Comparison of ENCODE assay signal across 25 cellular contexts in the genomic region with DNA sequence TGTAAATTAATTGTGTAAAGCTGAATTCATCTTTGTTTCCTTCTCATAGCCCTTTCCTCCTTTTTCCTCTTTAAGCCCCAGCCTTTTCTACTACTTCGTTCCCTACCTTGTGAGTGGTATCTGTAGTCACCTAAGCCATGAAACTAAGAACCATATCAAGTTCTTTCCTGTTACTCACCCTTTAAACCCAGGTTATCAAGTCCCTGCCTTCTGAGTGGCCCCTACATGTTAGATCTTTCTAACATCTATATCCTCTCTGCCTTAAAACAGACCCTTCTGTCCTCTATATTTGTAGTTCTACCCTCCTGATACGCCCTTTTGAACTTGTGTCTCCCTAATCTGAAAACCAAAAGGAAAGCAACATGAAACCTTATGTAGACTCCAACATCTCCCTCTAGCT.
"Had no signal": no experiment of that assay in that cellular context is flagged by ENCODE, and none has a peak within 500 bp of the region (broad histone marks: within the 10 kb centered on the region; RNA-seq: fewer than 3 reads in every experiment).

No MANE protein-coding gene starts in this region.

- H3K36me3 Mint-ChIP-seq: natural killer cell had no signal

- ATAC-seq: foreskin keratinocyte; gastroesophageal sphincter; heart left ventricle; left lobe of liver; natural killer cell; psoas muscle; right cardiac atrium; stimulated activated memory B cell treated with anti-CD40 and anti-IgM and Interleukin-4, amounts not matched to agents 10 μg/mL and 1 μg/mL and 100 μg/mL, for 72 hours had no signal

- H3K27ac Mint-ChIP-seq: dendritic cell treated with granulocyte-macrophage colony-stimulating factor and Interleukin-4, amounts not matched to agents 40 ng/mL and 50 ng/mL, for 4 days; memory B cell; natural killer cell; stimulated activated memory B cell treated with anti-CD40 and anti-IgM and Interleukin-4, amounts not matched to agents 10 μg/mL and 1 μg/mL and 100 μg/mL, for 72 hours had no signal

- H3K9me3 ChIP-seq: esophagus muscularis mucosa, gastroesophageal sphincter, heart left ventricle, ovary, psoas muscle, sigmoid colon, stomach, thyroid gland, vagina had no signal

- DNase-seq: effector CD8-positive, alpha-beta T cell; foreskin keratinocyte; heart left ventricle; kidney; natural killer cell; occipital lobe; ovary; posterior cingulate gyrus; psoas muscle; right cardiac atrium; sigmoid colon; stimulated activated CD4-positive, alpha-beta T cell treated with anti-CD3 and anti-CD28 coated beads, Interleukin-2, amount 100 ng/mL, for 24 hours; stimulated activated CD4-positive, alpha-beta T cell treated with anti-CD3 and anti-CD28 coated beads, Interleukin-4, amount 100 ng/mL, for 24 hours; stomach; thyroid gland; trophoblast cell had no signal

- H3K36me3 ChIP-seq: esophagus muscularis mucosa, heart left ventricle, ovary, sigmoid colon, stomach, thyroid gland, vagina had no signal

- H3K27me3 ChIP-seq: esophagus muscularis mucosa, foreskin keratinocyte, gastroesophageal sphincter, heart left ventricle, hepatocyte, ovary, sigmoid colon, stomach, thyroid gland, vagina had no signal

- H3K27me3 Mint-ChIP-seq: dendritic cell treated with granulocyte-macrophage colony-stimulating factor and Interleukin-4, amounts not matched to agents 40 ng/mL and 50 ng/mL, for 4 days; memory B cell; stimulated activated memory B cell treated with anti-CD40 and anti-IgM and Interleukin-4, amounts not matched to agents 10 μg/mL and 1 μg/mL and 100 μg/mL, for 72 hours had no signal

- H3K4me2 ChIP-seq: hepatocyte had no signal

- H3K4me3 ChIP-seq: esophagus muscularis mucosa, gastroesophageal sphincter, heart left ventricle, hepatocyte, lung, ovary, psoas muscle, sigmoid colon, stomach, thyroid gland, vagina had no signal

- H2AFZ ChIP-seq: hepatocyte had no signal

- H3K9me3 Mint-ChIP-seq: dendritic cell treated with granulocyte-macrophage colony-stimulating factor and Interleukin-4, amounts not matched to agents 40 ng/mL and 50 ng/mL, for 4 days; memory B cell; natural killer cell; stimulated activated memory B cell treated with anti-CD40 and anti-IgM and Interleukin-4, amounts not matched to agents 10 μg/mL and 1 μg/mL and 100 μg/mL, for 72 hours had no signal

- H3K4me1 ChIP-seq: thyroid gland had no signal

- H3K4me3 Mint-ChIP-seq: dendritic cell treated with granulocyte-macrophage colony-stimulating factor and Interleukin-4, amounts not matched to agents 40 ng/mL and 50 ng/mL, for 4 days; memory B cell; natural killer cell; stimulated activated memory B cell treated with anti-CD40 and anti-IgM and Interleukin-4, amounts not matched to agents 10 μg/mL and 1 μg/mL and 100 μg/mL, for 72 hours had no signal
